1 cellular context compared by ENCODE assay signal in genomic region chr17:41692722-41693521, GRCh38.
A peak's percentile ranks its signal among the peaks of the same experiment; 100 is the strongest.
TF ChIP-seq lines count a peak whose summit lies in the region.

No MANE protein-coding gene starts in this region.

TF ChIP-seq in HepG2, 621 proteins besides CTCF, POLR2A, EP300 and RAD21 (continued from another document):
- TF ChIP-seq, protein P1, sequence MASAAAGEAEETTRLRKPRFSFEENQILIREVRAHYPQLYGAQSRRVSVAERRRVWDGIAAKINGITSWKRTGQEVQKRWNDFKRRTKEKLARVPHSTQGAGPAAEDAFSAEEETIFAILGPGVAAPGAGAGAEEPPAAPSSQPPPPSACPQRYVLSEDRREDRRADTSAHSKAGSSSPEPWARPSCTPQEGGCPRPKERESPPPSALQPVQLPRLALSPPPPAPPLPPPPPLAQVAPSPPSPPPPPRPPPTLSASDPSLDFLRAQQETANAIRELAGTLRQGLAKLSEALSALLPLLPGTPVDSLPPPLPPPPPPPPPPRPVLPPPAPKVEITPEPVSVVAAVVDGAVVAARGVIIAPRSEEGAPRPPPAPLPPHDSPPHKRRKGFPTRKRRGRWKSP (CRISPR knock-in tag; IDR thresholded peaks at IDR 0.05) = no peak; the same call in 1 of the 2 replicates
- no peak for TF ChIP-seq ZNF879 (CRISPR knock-in tag; IDR thresholded peaks at IDR 0.05)
- TF ChIP-seq ATF7-NPFF (CRISPR knock-in tag; IDR thresholded peaks at IDR 0.05; ENCODE audit: low read depth) = 0 out of 2 replicates have a peak, but pooled peaks have one; percentile 19
- TF ChIP-seq, protein P2, sequence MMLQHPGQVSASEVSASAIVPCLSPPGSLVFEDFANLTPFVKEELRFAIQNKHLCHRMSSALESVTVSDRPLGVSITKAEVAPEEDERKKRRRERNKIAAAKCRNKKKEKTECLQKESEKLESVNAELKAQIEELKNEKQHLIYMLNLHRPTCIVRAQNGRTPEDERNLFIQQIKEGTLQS (CRISPR knock-in tag; IDR thresholded peaks at IDR 0.05) = no peak
- no peak for TF ChIP-seq ZBTB7A (CRISPR knock-in tag; IDR thresholded peaks at IDR 0.05)
- no peak for TF ChIP-seq ZBTB34 (CRISPR knock-in tag; IDR thresholded peaks at IDR 0.05)
- no peak for TF ChIP-seq NCOR1 (IDR thresholded peaks at IDR 0.05; ENCODE audit: borderline replicate concordance, low read length)
- TF ChIP-seq PATZ1 (CRISPR knock-in tag; IDR thresholded peaks at IDR 0.05) = no peak
- TF ChIP-seq, protein P3, sequence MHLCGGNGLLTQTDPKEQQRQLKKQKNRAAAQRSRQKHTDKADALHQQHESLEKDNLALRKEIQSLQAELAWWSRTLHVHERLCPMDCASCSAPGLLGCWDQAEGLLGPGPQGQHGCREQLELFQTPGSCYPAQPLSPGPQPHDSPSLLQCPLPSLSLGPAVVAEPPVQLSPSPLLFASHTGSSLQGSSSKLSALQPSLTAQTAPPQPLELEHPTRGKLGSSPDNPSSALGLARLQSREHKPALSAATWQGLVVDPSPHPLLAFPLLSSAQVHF (CRISPR knock-in tag; IDR thresholded peaks at IDR 0.05) = 0 out of 2 replicates have a peak, but pooled peaks have one; percentile 64
- TF ChIP-seq ZNF550 (CRISPR knock-in tag; IDR thresholded peaks at IDR 0.05; ENCODE audit: borderline replicate concordance) = no peak
- TF ChIP-seq, protein P4, sequence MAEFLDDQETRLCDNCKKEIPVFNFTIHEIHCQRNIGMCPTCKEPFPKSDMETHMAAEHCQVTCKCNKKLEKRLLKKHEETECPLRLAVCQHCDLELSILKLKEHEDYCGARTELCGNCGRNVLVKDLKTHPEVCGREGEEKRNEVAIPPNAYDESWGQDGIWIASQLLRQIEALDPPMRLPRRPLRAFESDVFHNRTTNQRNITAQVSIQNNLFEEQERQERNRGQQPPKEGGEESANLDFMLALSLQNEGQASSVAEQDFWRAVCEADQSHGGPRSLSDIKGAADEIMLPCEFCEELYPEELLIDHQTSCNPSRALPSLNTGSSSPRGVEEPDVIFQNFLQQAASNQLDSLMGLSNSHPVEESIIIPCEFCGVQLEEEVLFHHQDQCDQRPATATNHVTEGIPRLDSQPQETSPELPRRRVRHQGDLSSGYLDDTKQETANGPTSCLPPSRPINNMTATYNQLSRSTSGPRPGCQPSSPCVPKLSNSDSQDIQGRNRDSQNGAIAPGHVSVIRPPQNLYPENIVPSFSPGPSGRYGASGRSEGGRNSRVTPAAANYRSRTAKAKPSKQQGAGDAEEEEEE (CRISPR knock-in tag; IDR thresholded peaks at IDR 0.05; ENCODE audit: borderline replicate concordance) = no peak
- no peak for TF ChIP-seq YEATS4 (CRISPR knock-in tag; IDR thresholded peaks at IDR 0.05; ENCODE audit: borderline replicate concordance)
- TF ChIP-seq RXRA (CRISPR knock-in tag; IDR thresholded peaks at IDR 0.05) = no peak
- peak; percentile 99 for TF ChIP-seq RBM22 (optimal IDR thresholded peaks at IDR 0.05; ENCODE audit: low read length)
- no peak for TF ChIP-seq CREB1 (IDR thresholded peaks at IDR 0.05)
- TF ChIP-seq CREB1 (CRISPR knock-in tag; IDR thresholded peaks at IDR 0.05) = no peak
- no peak for TF ChIP-seq ZNF18 (CRISPR knock-in tag; IDR thresholded peaks at IDR 0.05; ENCODE audit: insufficient replicate concordance)
- TF ChIP-seq, protein P5, sequence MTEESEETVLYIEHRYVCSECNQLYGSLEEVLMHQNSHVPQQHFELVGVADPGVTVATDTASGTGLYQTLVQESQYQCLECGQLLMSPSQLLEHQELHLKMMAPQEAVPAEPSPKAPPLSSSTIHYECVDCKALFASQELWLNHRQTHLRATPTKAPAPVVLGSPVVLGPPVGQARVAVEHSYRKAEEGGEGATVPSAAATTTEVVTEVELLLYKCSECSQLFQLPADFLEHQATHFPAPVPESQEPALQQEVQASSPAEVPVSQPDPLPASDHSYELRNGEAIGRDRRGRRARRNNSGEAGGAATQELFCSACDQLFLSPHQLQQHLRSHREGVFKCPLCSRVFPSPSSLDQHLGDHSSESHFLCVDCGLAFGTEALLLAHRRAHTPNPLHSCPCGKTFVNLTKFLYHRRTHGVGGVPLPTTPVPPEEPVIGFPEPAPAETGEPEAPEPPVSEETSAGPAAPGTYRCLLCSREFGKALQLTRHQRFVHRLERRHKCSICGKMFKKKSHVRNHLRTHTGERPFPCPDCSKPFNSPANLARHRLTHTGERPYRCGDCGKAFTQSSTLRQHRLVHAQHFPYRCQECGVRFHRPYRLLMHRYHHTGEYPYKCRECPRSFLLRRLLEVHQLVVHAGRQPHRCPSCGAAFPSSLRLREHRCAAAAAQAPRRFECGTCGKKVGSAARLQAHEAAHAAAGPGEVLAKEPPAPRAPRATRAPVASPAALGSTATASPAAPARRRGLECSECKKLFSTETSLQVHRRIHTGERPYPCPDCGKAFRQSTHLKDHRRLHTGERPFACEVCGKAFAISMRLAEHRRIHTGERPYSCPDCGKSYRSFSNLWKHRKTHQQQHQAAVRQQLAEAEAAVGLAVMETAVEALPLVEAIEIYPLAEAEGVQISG (CRISPR knock-in tag; IDR thresholded peaks at IDR 0.05) = no peak
- TF ChIP-seq ZNF780A (CRISPR knock-in tag; IDR thresholded peaks at IDR 0.05) = no peak; the same call in 1 of the 2 replicates
- no peak for TF ChIP-seq ETV5 (CRISPR knock-in tag; IDR thresholded peaks at IDR 0.05; ENCODE audit: borderline replicate concordance)
- TF ChIP-seq, protein P6, sequence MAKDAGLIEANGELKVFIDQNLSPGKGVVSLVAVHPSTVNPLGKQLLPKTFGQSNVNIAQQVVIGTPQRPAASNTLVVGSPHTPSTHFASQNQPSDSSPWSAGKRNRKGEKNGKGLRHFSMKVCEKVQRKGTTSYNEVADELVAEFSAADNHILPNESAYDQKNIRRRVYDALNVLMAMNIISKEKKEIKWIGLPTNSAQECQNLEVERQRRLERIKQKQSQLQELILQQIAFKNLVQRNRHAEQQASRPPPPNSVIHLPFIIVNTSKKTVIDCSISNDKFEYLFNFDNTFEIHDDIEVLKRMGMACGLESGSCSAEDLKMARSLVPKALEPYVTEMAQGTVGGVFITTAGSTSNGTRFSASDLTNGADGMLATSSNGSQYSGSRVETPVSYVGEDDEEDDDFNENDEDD (CRISPR knock-in tag; IDR thresholded peaks at IDR 0.05; ENCODE audit: borderline replicate concordance) = peak; percentile 16; the same call in 1 of the 2 replicates
- no peak for TF ChIP-seq KDM3A (CRISPR knock-in tag; IDR thresholded peaks at IDR 0.05; ENCODE audit: low read depth)
- no peak for TF ChIP-seq MED8 (CRISPR knock-in tag; IDR thresholded peaks at IDR 0.05; ENCODE audit: insufficient replicate concordance)
- no peak for TF ChIP-seq MTF1 (CRISPR knock-in tag; IDR thresholded peaks at IDR 0.05)
- TF ChIP-seq, protein P7, sequence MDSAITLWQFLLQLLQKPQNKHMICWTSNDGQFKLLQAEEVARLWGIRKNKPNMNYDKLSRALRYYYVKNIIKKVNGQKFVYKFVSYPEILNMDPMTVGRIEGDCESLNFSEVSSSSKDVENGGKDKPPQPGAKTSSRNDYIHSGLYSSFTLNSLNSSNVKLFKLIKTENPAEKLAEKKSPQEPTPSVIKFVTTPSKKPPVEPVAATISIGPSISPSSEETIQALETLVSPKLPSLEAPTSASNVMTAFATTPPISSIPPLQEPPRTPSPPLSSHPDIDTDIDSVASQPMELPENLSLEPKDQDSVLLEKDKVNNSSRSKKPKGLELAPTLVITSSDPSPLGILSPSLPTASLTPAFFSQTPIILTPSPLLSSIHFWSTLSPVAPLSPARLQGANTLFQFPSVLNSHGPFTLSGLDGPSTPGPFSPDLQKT (CRISPR knock-in tag; IDR thresholded peaks at IDR 0.05; ENCODE audit: borderline replicate concordance) = no peak
- TF ChIP-seq ZNF451 (CRISPR knock-in tag; IDR thresholded peaks at IDR 0.05) = no peak
- 0 out of 2 replicates have a peak, but pooled peaks have one; percentile 38 for TF ChIP-seq ZNF598 (CRISPR knock-in tag; IDR thresholded peaks at IDR 0.05; ENCODE audit: borderline replicate concordance)
- TF ChIP-seq BCL3 (CRISPR knock-in tag; IDR thresholded peaks at IDR 0.05) = peak; percentile 42
- no peak for TF ChIP-seq ZNF556 (CRISPR knock-in tag; IDR thresholded peaks at IDR 0.05; ENCODE audit: borderline replicate concordance)
- no peak for TF ChIP-seq TMF1 (CRISPR knock-in tag; IDR thresholded peaks at IDR 0.05; ENCODE audit: low read depth)
- TF ChIP-seq, protein P8, sequence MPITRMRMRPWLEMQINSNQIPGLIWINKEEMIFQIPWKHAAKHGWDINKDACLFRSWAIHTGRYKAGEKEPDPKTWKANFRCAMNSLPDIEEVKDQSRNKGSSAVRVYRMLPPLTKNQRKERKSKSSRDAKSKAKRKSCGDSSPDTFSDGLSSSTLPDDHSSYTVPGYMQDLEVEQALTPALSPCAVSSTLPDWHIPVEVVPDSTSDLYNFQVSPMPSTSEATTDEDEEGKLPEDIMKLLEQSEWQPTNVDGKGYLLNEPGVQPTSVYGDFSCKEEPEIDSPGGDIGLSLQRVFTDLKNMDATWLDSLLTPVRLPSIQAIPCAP (CRISPR knock-in tag; IDR thresholded peaks at IDR 0.05; ENCODE audit: low read depth) = no peak
- TF ChIP-seq, protein P9, sequence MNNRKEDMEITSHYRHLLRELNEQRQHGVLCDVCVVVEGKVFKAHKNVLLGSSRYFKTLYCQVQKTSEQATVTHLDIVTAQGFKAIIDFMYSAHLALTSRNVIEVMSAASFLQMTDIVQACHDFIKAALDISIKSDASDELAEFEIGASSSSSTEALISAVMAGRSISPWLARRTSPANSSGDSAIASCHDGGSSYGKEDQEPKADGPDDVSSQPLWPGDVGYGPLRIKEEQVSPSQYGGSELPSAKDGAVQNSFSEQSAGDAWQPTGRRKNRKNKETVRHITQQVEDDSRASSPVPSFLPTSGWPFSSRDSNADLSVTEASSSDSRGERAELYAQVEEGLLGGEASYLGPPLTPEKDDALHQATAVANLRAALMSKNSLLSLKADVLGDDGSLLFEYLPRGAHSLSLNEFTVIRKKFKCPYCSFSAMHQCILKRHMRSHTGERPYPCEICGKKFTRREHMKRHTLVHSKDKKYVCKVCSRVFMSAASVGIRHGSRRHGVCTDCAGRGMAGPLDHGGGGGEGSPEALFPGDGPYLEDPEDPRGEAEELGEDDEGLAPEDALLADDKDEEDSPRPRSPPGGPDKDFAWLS (CRISPR knock-in tag; IDR thresholded peaks at IDR 0.05; ENCODE audit: borderline replicate concordance) = no peak
- no peak for TF ChIP-seq ZNF652 (CRISPR knock-in tag; IDR thresholded peaks at IDR 0.05; ENCODE audit: borderline replicate concordance, low read depth)
- peak; percentile 49; the same call in 1 of the 2 replicates for TF ChIP-seq POLR2AphosphoS5 (IDR thresholded peaks at IDR 0.05; ENCODE audit: low read depth, low read length)
- no peak; a peak in 1 of 4 replicates for TF ChIP-seq MAFK (conservative IDR thresholded peaks at IDR 0.05 in 1 of 2, IDR thresholded peaks at IDR 0.05 in 1 of 2; ENCODE audit: low read length in 2 of 2)
- no peak for TF ChIP-seq RFX3 (CRISPR knock-in tag; IDR thresholded peaks at IDR 0.05)
- 0 out of 2 replicates have a peak, but pooled peaks have one; percentile 11 for TF ChIP-seq TOPORS (CRISPR knock-in tag; IDR thresholded peaks at IDR 0.05)
- no peak for TF ChIP-seq CERS6 (CRISPR knock-in tag; IDR thresholded peaks at IDR 0.05)
